ENCODE assay signal across 27 cellular contexts in genomic region chr7:157086508-157087187, GRCh38.
"Had no signal": no experiment of that assay in that cellular context is flagged by ENCODE, and none has a peak within 500 bp of the region (broad histone marks: within the 10 kb centered on the region; RNA-seq: fewer than 3 reads in every experiment).

No MANE protein-coding gene starts in this region.

- H3K36me3 Mint-ChIP-seq: natural killer cell, neural progenitor cell had no signal

- H3K4me1 ChIP-seq: neural progenitor cell, parathyroid adenoma, psoas muscle, right lobe of liver, sigmoid colon, stomach, thyroid gland, tibial nerve, upper lobe of left lung, vagina had no signal

- DNase-seq: naive thymus-derived CD4-positive, alpha-beta T cell; natural killer cell; occipital lobe; ovary; posterior cingulate gyrus; psoas muscle; right cardiac atrium; right lobe of liver; sigmoid colon; small intestine; stimulated activated CD4-positive, alpha-beta T cell treated with anti-CD3 and anti-CD28 coated beads, Interleukin-12 subunit alpha, Interleukin-12 subunit beta, amount 100 ng/mL, for 4 hours; stimulated activated CD4-positive, alpha-beta T cell treated with anti-CD3 and anti-CD28 coated beads, Interleukin-1b, Interleukin-23, amount 100 ng/mL, for 48 hours; stimulated activated CD4-positive, alpha-beta T cell treated with anti-CD3 and anti-CD28 coated beads, Interleukin-4, amount 100 ng/mL, for 1 hour; stimulated activated CD4-positive, alpha-beta T cell treated with anti-CD3 and anti-CD28 coated beads, Interleukin-4, amount 100 ng/mL, for 4 hours; stimulated activated CD8-positive, alpha-beta memory T cell treated with anti-CD3 and anti-CD28 coated beads, Interleukin-4, amount 100 ng/mL, for 48 hours; stimulated activated naive B cell treated with anti-CD40 and anti-IgM and Interleukin-4, amounts not matched to agents 10 μg/mL and 1 μg/mL and 100 μg/mL, for 72 hours; stimulated activated naive CD4-positive, alpha-beta T cell treated with Interleukin-2 at 50 U/mL for 16 hours; stomach; thyroid gland; upper lobe of left lung had no signal

- H3K27ac Mint-ChIP-seq: naive thymus-derived CD4-positive, alpha-beta T cell; natural killer cell; nephron; neural progenitor cell; progenitor cell of endocrine pancreas; stimulated activated naive B cell treated with anti-CD40 and anti-IgM and Interleukin-4, amounts not matched to agents 10 μg/mL and 1 μg/mL and 100 μg/mL, for 72 hours had no signal

- H3K36me3 ChIP-seq: neural progenitor cell, ovary, right lobe of liver, sigmoid colon, stomach, thoracic aorta, thyroid gland, tibial nerve, upper lobe of left lung, vagina had no signal

- ATAC-seq: naive thymus-derived CD4-positive, alpha-beta T cell; psoas muscle; right cardiac atrium; right lobe of liver; stimulated activated naive B cell treated with anti-CD40 and anti-IgM and Interleukin-4, amounts not matched to agents 10 μg/mL and 1 μg/mL and 100 μg/mL, for 72 hours had no signal

- H3K9me3 ChIP-seq: psoas muscle, right lobe of liver, thyroid gland, vagina had no signal

- H3K4me3 ChIP-seq: neural progenitor cell, ovary, psoas muscle, right lobe of liver, sigmoid colon, stomach, thoracic aorta, thyroid gland, tibial nerve, upper lobe of left lung, vagina had no signal

- H3K27me3 ChIP-seq: neural progenitor cell, ovary, right lobe of liver, thyroid gland, tibial nerve, upper lobe of left lung, vagina had no signal

- H3K27ac ChIP-seq: neural progenitor cell, ovary, parathyroid adenoma, psoas muscle, right lobe of liver, sigmoid colon, stomach, thoracic aorta, thyroid gland, tibial nerve, upper lobe of left lung, vagina had no signal

- H3K4me1 Mint-ChIP-seq: naive thymus-derived CD4-positive, alpha-beta T cell; natural killer cell; nephron; stimulated activated naive B cell treated with anti-CD40 and anti-IgM and Interleukin-4, amounts not matched to agents 10 μg/mL and 1 μg/mL and 100 μg/mL, for 72 hours had no signal

- H3K4me3 Mint-ChIP-seq: naive thymus-derived CD4-positive, alpha-beta T cell; natural killer cell; nephron; neural progenitor cell; stimulated activated naive B cell treated with anti-CD40 and anti-IgM and Interleukin-4, amounts not matched to agents 10 μg/mL and 1 μg/mL and 100 μg/mL, for 72 hours had no signal
